ENCODE assay signal across 8 cellular contexts in genomic region chrX:14095702-14096101, GRCh38.
DNase-seq lines count a peak whose midpoint lies in the region; ATAC-seq and TF ChIP-seq lines count a peak whose summit lies in the region.

No MANE protein-coding gene starts in this region.

- DNase-seq in A673 (ENCODE audit: low spot score) (peak; percentile 73), esophagus muscularis mucosa (ENCODE audit: extremely low spot score) (no peak), ovary (peak; percentile 10 to 40 (median 24)), SHP77 (lab: John Stamatoyannopoulos, UW) (no peak), NCI-H82 treated with DMSO at 0.1 percent for 48 hours (lab: John Stamatoyannopoulos, UW; ENCODE audit: unreplicated experiment) (no peak)
- peak; percentile 50 for DNase-seq in activated CD4-positive, alpha-beta memory T cell treated with anti-CD3 and anti-CD28 coated beads for 36 hours

- H3K4me3 Mint-ChIP-seq in activated CD4-positive, alpha-beta memory T cell treated with anti-CD3 and anti-CD28 coated beads for 36 hours = no peak overlapping the region

- H3K27me3 ChIP-seq in A673 (replicated peaks; ENCODE audit: insufficient read depth, low read depth, low read length, poor library complexity) (peaks cover 11% of the 10 kb centered on the region), esophagus muscularis mucosa (no peaks in the 10 kb centered on the region), ovary (no peaks in the 10 kb centered on the region)

- H3K27ac Mint-ChIP-seq in activated CD4-positive, alpha-beta memory T cell treated with anti-CD3 and anti-CD28 coated beads for 36 hours = no peak overlapping the region

- POLR2A ChIA-PET in A673 (lab: Charles Lee; ENCODE audit: low non-redundant PET) = no interaction called here
- POLR2A ChIA-PET in activated CD4-positive, alpha-beta memory T cell treated with anti-CD3 and anti-CD28 coated beads for 36 hours (lab: Charles Lee) = no interaction called here

- H3K27me3 Mint-ChIP-seq in activated CD4-positive, alpha-beta memory T cell treated with anti-CD3 and anti-CD28 coated beads for 36 hours = no peaks in the 10 kb centered on the region

- ATAC-seq in GM19023 (IDR thresholded peaks at IDR 0.05; ENCODE audit: unreplicated experiment) = peak; percentile 78
- peak; percentile 83 for ATAC-seq in HG03565 (IDR thresholded peaks at IDR 0.05; ENCODE audit: unreplicated experiment)

- peak; percentile 86 for TF ChIP-seq CTCF in A673 (conservative IDR thresholded peaks at IDR 0.05; ENCODE audit: low read depth, low read length)
- TF ChIP-seq CTCF in esophagus muscularis mucosa (IDR thresholded peaks at IDR 0.05) = peak; percentile 31 to 47 (median 38)
- TF ChIP-seq CTCF in ovary (IDR thresholded peaks at IDR 0.05) = peak in 2 of 3 donors; percentile 8 to 50

- no peaks in the 10 kb centered on the region for H3K9me3 ChIP-seq in A673 (ENCODE audit: low read depth, low read length, poor library complexity, severe bottlenecking)
- no peaks in the 10 kb centered on the region for H3K9me3 ChIP-seq in esophagus muscularis mucosa
- H3K9me3 ChIP-seq in ovary = no peaks in the 10 kb centered on the region

- TF ChIP-seq EP300 in esophagus muscularis mucosa (IDR thresholded peaks at IDR 0.05) (no peak), ovary (IDR thresholded peaks at IDR 0.05) (no peak)

- no peak overlapping the region for H3K4me3 ChIP-seq in A673 (ENCODE audit: low read depth, low read length, poor library complexity, severe bottlenecking)
- no peak overlapping the region for H3K4me3 ChIP-seq in esophagus muscularis mucosa
- no peak overlapping the region for H3K4me3 ChIP-seq in ovary

- CTCF ChIA-PET in A673 (lab: Charles Lee) = interaction anchor here (1.3 kb wide), 1 partner anchor 1047 kb away, joined by 3 read pairs; no protein-coding TSS in a partner anchor
- CTCF ChIA-PET in activated CD4-positive, alpha-beta memory T cell treated with anti-CD3 and anti-CD28 coated beads for 36 hours (lab: Charles Lee) = interaction anchor here (0.8 to 1.5 kb wide), 3 partner anchors 306 to 1048 kb away, joined by 3 read pairs; no protein-coding TSS in a partner anchor

- no peak for TF ChIP-seq POLR2A in esophagus muscularis mucosa (IDR thresholded peaks at IDR 0.05; ENCODE audit: low read depth)
- no peak for TF ChIP-seq POLR2A in ovary (IDR thresholded peaks at IDR 0.05)

- BruUV-seq in A673 (replicated peaks; lab: Mats Ljungman, UMichigan) = no TSS peak

- 29% methylated on average over 13 of the region's 13 CpGs for WGBS in esophagus muscularis mucosa
- WGBS in ovary, 3 donors = 25 to 32% (median 25%) methylated on average over 13 of the region's 13 CpGs

- H3K4me1 ChIP-seq in A673 (ENCODE audit: insufficient read depth, low read length, poor library complexity, severe bottlenecking) (no peaks in the 10 kb centered on the region), esophagus muscularis mucosa (no peaks in the 10 kb centered on the region), ovary (ENCODE audit: insufficient read depth) (no peaks in the 10 kb centered on the region)

- no peaks in the 10 kb centered on the region for H3K4me1 Mint-ChIP-seq in activated CD4-positive, alpha-beta memory T cell treated with anti-CD3 and anti-CD28 coated beads for 36 hours (ENCODE audit: low read depth)

- H3K36me3 ChIP-seq in A673 (ENCODE audit: insufficient read depth, low read length, poor library complexity, severe bottlenecking) = no peaks in the 10 kb centered on the region
- no peaks in the 10 kb centered on the region for H3K36me3 ChIP-seq in esophagus muscularis mucosa
- H3K36me3 ChIP-seq in ovary = no peaks in the 10 kb centered on the region

- intact Hi-C loops in A673 (cut with micrococcal nuclease; ENCODE audit: unreplicated experiment) = loop anchor here (1.0 to 10.0 kb wide), 2 partner anchors 433 to 1049 kb away; no protein-coding TSS in a partner anchor
- intact Hi-C loops in activated CD4-positive, alpha-beta memory T cell treated with anti-CD3 and anti-CD28 coated beads for 36 hours (cut with micrococcal nuclease) = loop anchor here (1.0 to 10.0 kb wide), 4 partner anchors 433 to 1147 kb away; no protein-coding TSS in a partner anchor
- intact Hi-C loops in esophagus muscularis mucosa (cut with DNase I) = no loop called here
- intact Hi-C loops in ovary (cut with DNase I) = no loop called here

- no peaks in the 10 kb centered on the region for H3K9me3 Mint-ChIP-seq in activated CD4-positive, alpha-beta memory T cell treated with anti-CD3 and anti-CD28 coated beads for 36 hours

- H3K27ac ChIP-seq in A673 (ENCODE audit: low read depth, low read length, poor library complexity, severe bottlenecking) (no peak overlapping the region), esophagus muscularis mucosa (replicated peaks in 1 of 4) (no peak overlapping the region), ovary (no peak overlapping the region)

- H3K36me3 Mint-ChIP-seq in activated CD4-positive, alpha-beta memory T cell treated with anti-CD3 and anti-CD28 coated beads for 36 hours = no peaks in the 10 kb centered on the region

Comparison
In these comparisons a context has a peak if more than half of its experiments do, and no peak if none do; other contexts are left out.
1. DNase-seq: peak in A673 (single experiment), activated CD4-positive, alpha-beta memory T cell treated with anti-CD3 and anti-CD28 coated beads for 36 hours (single experiment) and ovary (5 of 5); none in esophagus muscularis mucosa (single experiment), SHP77 (0 of 2) and NCI-H82 treated with DMSO at 0.1 percent for 48 hours (single experiment).
2. CTCF ChIP-seq: peak in every context shown above with its lines; median percentile 86 in A673; 38 in esophagus muscularis mucosa; 29 in ovary.
3. intact Hi-C loops: an anchor here in A673 (1.0 to 10.0 kb wide) and activated CD4-positive, alpha-beta memory T cell treated with anti-CD3 and anti-CD28 coated beads for 36 hours (1.0 to 10.0 kb wide); none called in esophagus muscularis mucosa and ovary.